ENCODE assay signal across 1 cellular context in the genomic region with DNA sequence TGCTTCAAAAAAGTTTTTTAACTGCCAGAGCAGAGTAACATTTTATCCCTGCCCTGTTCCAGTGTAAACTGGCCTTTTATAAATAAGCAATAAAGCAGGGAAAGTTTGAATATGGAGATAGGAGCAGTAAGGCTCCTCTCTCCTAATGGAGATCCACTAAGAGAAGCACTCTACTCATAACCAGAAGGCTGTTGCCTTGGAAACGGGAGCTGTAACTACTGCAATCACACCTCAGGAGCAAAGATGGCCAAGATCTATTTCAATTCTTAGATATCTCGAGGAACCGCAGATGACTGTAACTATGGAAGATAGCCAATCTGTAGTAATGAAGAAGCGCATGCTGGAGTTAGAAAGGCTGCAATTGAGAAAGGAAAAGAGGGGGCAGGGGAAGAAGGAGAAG.
TF ChIP-seq lines count a peak whose summit lies in the region.

No MANE protein-coding gene starts in this region.

TF ChIP-seq in HepG2, 621 proteins besides CTCF, POLR2A, EP300 and RAD21 (continued from another document):
- no peak for TF ChIP-seq IRF9 (CRISPR knock-in tag; IDR thresholded peaks at IDR 0.05; ENCODE audit: borderline replicate concordance)
- TF ChIP-seq EZH2 (conservative IDR thresholded peaks at IDR 0.05; ENCODE audit: low read depth, low read length), result no peak
- TF ChIP-seq ATF5 (CRISPR knock-in tag; IDR thresholded peaks at IDR 0.05; ENCODE audit: low read depth), result no peak
- TF ChIP-seq JARID2 (CRISPR knock-in tag; IDR thresholded peaks at IDR 0.05; ENCODE audit: insufficient replicate concordance), result no peak
- TF ChIP-seq PRDM10 (CRISPR knock-in tag; IDR thresholded peaks at IDR 0.05; ENCODE audit: low read depth), result no peak
- no peak for TF ChIP-seq ZNF773 (CRISPR knock-in tag; IDR thresholded peaks at IDR 0.05; ENCODE audit: borderline replicate concordance)
- TF ChIP-seq PHB2 (IDR thresholded peaks at IDR 0.05; ENCODE audit: partially characterized antibody), result no peak
- TF ChIP-seq HES4 (CRISPR knock-in tag; IDR thresholded peaks at IDR 0.05; ENCODE audit: borderline replicate concordance), result no peak
